ENCODE assay signal across 20 cellular contexts in the genomic region with DNA sequence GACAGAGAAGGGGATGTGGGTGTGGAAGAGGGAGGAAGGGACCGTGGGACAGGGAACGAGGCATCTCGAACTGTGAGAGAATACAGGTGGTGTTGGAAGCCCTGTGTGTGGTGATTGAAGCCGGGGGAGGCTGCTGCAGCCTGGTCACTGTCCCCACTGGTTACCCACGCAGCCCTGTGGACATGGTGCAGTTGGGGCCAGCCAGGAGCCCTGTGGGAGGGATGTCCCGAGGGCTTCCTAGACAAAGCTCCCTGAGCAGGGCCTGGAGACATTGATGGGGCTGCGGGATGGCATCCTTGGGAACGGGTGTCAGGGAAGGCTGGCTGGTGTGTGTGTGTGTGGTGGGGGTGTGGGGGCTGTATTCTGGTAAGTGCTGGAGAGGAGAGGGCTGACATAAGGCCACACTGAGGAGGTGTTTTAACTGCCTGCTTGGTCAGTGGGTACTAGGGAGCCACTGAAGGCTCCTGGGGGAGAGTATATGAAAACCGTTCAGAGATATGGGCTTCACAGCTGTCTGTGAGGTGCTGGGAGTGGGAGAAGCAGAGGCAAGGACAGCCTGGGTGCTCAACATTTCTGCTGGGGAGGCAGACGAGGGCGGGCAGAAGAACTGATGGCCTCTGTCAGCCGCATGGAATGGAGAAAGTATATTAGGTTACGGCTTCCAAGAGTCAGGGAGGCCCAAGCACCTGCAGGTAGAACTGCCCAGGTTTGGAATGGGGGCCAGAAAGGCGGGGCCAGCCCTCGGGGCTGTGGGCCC. TPM values are rescaled to one million over a fixed set of nuclear protein-coding genes. Genes with fewer than 3 reads are reported as not detected.
A peak's percentile ranks its signal among the peaks of the same experiment; 100 is the strongest.
DNase-seq lines count a peak whose midpoint lies in the region; ATAC-seq and TF ChIP-seq lines count a peak whose summit lies in the region.
"Had no signal": no experiment of that assay in that cellular context is flagged by ENCODE, and none has a peak within 500 bp of the region (broad histone marks: within the 10 kb centered on the region; RNA-seq: fewer than 3 reads in every experiment).

No MANE protein-coding gene starts in this region.

- H3K27ac ChIP-seq in body of pancreas (peak overlapping the region; percentile 79 to 90 (median 84)), right atrium auricular region (peak overlapping the region; percentile 78 to 93), psoas muscle (peak overlapping the region; percentile 46)
- H3K27ac ChIP-seq: ovary had no signal

- H3K4me1 ChIP-seq in body of pancreas = peaks cover 93% of the 10 kb centered on the region
- H3K4me1 ChIP-seq in right atrium auricular region = peaks cover 0 to 92% of the 10 kb centered on the region in 2 donors
- peaks cover 68% of the 10 kb centered on the region for H3K4me1 ChIP-seq in psoas muscle

- DNase-seq in Calu3 (no peak), body of pancreas (no peak), right atrium auricular region (ENCODE audit: low spot score) (no peak), psoas muscle (peak in 1 of 2 donors; percentile 54), foreskin melanocyte (no peak), omental fat pad (ENCODE audit: low spot score) (no peak)
- DNase-seq in activated CD4-positive, alpha-beta T cell treated with anti-CD3 and anti-CD28 coated beads, Interleukin-2, amount 50 U/mL, for 48 hours = no peak
- DNase-seq: activated effector memory CD4-positive, alpha-beta T cell treated with anti-CD3 and anti-CD28 coated beads, Interleukin-2, amount 50 U/mL, for 16 hours; hippocampal formation; Kasumi-1; kidney; midbrain; NCI-H1417 treated with DMSO at 0.1 percent for 48 hours; NCI-H2227 treated with DMSO at 0.1 percent for 48 hours; ovary; T-helper 17 cell had no signal

- H3K36me3 Mint-ChIP-seq in Calu3 (ENCODE audit: insufficient read depth, unreplicated experiment) = peaks cover 38% of the 10 kb centered on the region

- peaks cover 51% of the 10 kb centered on the region for H3K4me1 Mint-ChIP-seq in Calu3 (ENCODE audit: low read depth, unreplicated experiment)
- H3K4me1 Mint-ChIP-seq: B cell had no signal

- no peaks in the 10 kb centered on the region for H3K27me3 Mint-ChIP-seq in Calu3 (ENCODE audit: unreplicated experiment)
- H3K27me3 Mint-ChIP-seq: B cell had no signal

- no peaks in the 10 kb centered on the region for H3K27me3 ChIP-seq in body of pancreas
- H3K27me3 ChIP-seq in right atrium auricular region = no peaks in the 10 kb centered on the region
- no peaks in the 10 kb centered on the region for H3K27me3 ChIP-seq in psoas muscle (ENCODE audit: insufficient read depth in 3 of 3, low read length in 2 of 3)
- H3K27me3 ChIP-seq: ovary had no signal

- peaks cover 7% of the 10 kb centered on the region for H3K9me3 Mint-ChIP-seq in Calu3 (ENCODE audit: low read depth, unreplicated experiment)

- peak overlapping the region; percentile 41 for H3K4me3 Mint-ChIP-seq in Calu3 (ENCODE audit: low read depth, unreplicated experiment)
- H3K4me3 Mint-ChIP-seq: B cell, T-helper 17 cell had no signal

- BruUV-seq in Calu3 (replicated peaks; lab: Mats Ljungman, UMichigan) = no TSS peak

- intact Hi-C loops in Calu3 (cut with micrococcal nuclease; ENCODE audit: unreplicated experiment) (no loop called here), body of pancreas (cut with DNase I) (no loop called here), psoas muscle (cut with DNase I) (no loop called here)

- H3K36me3 ChIP-seq in body of pancreas (replicated peaks in 1 of 2; ENCODE audit: insufficient read depth in 1 of 2, low read depth in 2 of 2) (no peaks in the 10 kb centered on the region), right atrium auricular region (no peaks in the 10 kb centered on the region), psoas muscle (ENCODE audit: insufficient read depth in 1 of 2, low read depth in 1 of 2) (no peaks in the 10 kb centered on the region)
- H3K36me3 ChIP-seq: HAP-1, ovary had no signal

- ATAC-seq in body of pancreas = no peak
- no peak for ATAC-seq in psoas muscle
- no peak for ATAC-seq in omental fat pad (ENCODE audit: low FRiP score)
- ATAC-seq: activated CD4-positive, CD25-positive, alpha-beta regulatory T cell treated with anti-CD3 and anti-CD28 coated beads, Interleukin-2, amount 50 U/mL, for 24 hours; T-helper 17 cell had no signal

- TF ChIP-seq POLR2A in body of pancreas (IDR thresholded peaks at IDR 0.05) = no peak

- CTCF ChIA-PET in Calu3 (lab: Charles Lee) = no interaction called here

- H3K4me3 ChIP-seq in body of pancreas (no peak overlapping the region), right atrium auricular region (no peak overlapping the region), psoas muscle (no peak overlapping the region)
- H3K4me3 ChIP-seq: HAP-1, ovary had no signal

- 67 to 68% methylated on average over 15 of the region's 15 CpGs for WGBS in body of pancreas, 2 donors
- WGBS in psoas muscle, 3 donors = 63 to 86% (median 71%) methylated on average over 15 of the region's 15 CpGs

- TF ChIP-seq CTCF in Calu3 (IDR thresholded peaks at IDR 0.05; ENCODE audit: unreplicated experiment) (no peak), body of pancreas (IDR thresholded peaks at IDR 0.05) (no peak), right atrium auricular region (IDR thresholded peaks at IDR 0.05) (no peak), psoas muscle (IDR thresholded peaks at IDR 0.05) (no peak), omental fat pad (IDR thresholded peaks at IDR 0.05) (no peak)

- peak overlapping the region; percentile 76 for H3K27ac Mint-ChIP-seq in Calu3 (ENCODE audit: unreplicated experiment)
- H3K27ac Mint-ChIP-seq: B cell had no signal

- no peaks in the 10 kb centered on the region for H3K9me3 ChIP-seq in body of pancreas
- H3K9me3 ChIP-seq in right atrium auricular region = no peaks in the 10 kb centered on the region
- no peaks in the 10 kb centered on the region for H3K9me3 ChIP-seq in psoas muscle
- H3K9me3 ChIP-seq: HAP-1, ovary had no signal

RNA-seq across cellular contexts. Expression of a gene that starts 20.0 kb away (rescaled TPM):
- 81.2 and 85.7 TPM in 2 replicates for total RNA-seq in Calu3 (2022)
- 100 to 1,000 TPM in 1 of 2 donors, 10 to 100 TPM in 1; 85.4 to 173 TPM for total RNA-seq in body of pancreas
- total RNA-seq in right atrium auricular region = 100 to 1,000 TPM in 1 of 2 donors, 10 to 100 TPM in 1; 61.4 to 132 TPM
- total RNA-seq in psoas muscle = 10 to 100 TPM; 35.5 to 58.8 (median 43.0) TPM
- polyA plus RNA-seq in psoas muscle = 10 to 100 TPM in 2 of 3 donors, 1 to 10 TPM in 1; 8.1 to 22.5 (median 11.9) TPM
- 1 to 10 TPM in 1 of 4 donors, under 1 TPM in 3; 0.28 to 1.7 (median 0.47) TPM for total RNA-seq in omental fat pad
- total RNA-seq: B cell, fibroblast of lung, T-helper 17 cell had no signal
- polyA plus RNA-seq: fibroblast of lung had no signal

Comparison
In these comparisons a context has a peak if more than half of its experiments do, and no peak if none do; other contexts are left out.
1. RNA of a gene that starts 20.0 kb away (total RNA-seq): 85.4 to 173 TPM in body of pancreas, 61.4 to 132 TPM in right atrium auricular region, 81.2 to 85.7 TPM in Calu3 and 35.5 to 58.8 TPM in psoas muscle; 0.28 to 1.7 TPM in omental fat pad; every median in the first group is over 10 times any median in the second.
2. Peak in every context shown above with its lines, with median percentiles within 50 percentile points of each other: H3K27ac ChIP-seq.